In the genomic region with DNA sequence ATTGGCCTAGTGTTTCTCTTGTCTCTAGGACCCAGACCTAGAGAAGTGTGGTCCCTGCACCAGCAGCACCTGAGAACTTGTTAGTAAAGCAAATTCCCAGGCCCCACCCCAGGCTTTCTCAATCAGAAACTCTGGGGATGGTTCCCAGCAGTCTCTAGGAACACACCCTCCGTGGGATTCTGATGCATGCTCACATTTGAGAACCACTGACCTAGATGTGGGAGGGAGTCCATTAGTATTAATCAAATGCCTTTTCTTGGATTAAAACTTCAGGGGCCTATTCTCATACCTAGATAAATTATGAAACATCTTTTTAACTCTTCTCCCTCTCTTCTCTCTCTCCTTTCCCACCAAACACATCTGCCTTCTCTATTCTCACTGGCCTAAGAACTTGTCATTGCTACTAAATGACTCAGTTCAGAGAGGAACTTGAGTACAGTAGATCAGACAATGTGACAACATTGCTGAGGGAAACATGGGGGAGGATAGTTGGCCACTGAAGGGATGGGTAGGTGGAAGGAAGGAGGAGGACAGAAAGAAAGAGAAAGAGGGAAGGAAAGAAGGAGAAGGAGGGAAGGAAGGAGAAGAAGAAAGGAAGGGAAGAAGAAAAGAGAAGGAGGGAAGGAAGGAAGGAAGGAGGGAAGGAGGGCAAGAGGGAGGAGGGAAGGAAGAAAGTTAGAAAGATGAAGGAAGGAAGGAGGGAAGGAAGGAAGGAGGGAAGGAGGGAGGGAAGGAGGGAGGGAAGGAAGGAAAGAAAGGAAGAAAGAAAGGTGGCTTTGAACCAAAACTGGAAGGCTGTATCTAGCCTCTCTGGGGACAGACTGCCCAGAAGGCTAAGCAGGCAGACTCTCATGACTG, we compare ENCODE assay signal across 13 cellular contexts.
A peak's percentile ranks its signal among the peaks of the same experiment; 100 is the strongest.
DNase-seq lines count a peak whose midpoint lies in the region; ATAC-seq and TF ChIP-seq lines count a peak whose summit lies in the region.
"Had no signal": no experiment of that assay in that cellular context is flagged by ENCODE, and none has a peak within 500 bp of the region (broad histone marks: within the 10 kb centered on the region; RNA-seq: fewer than 3 reads in every experiment).

No MANE protein-coding gene starts in this region.

- peaks cover 26% of the 10 kb centered on the region for H3K4me1 Mint-ChIP-seq in activated CD4-positive, alpha-beta T cell treated with anti-CD3 and anti-CD28 coated beads, Interleukin-2, amount 10 ng/mL, durations not matched to agents 7 days and 5 days
- H3K4me1 Mint-ChIP-seq in central memory CD8-positive, alpha-beta T cell, result peaks cover 66% of the 10 kb centered on the region

- H3K27me3 Mint-ChIP-seq in activated CD4-positive, alpha-beta T cell treated with anti-CD3 and anti-CD28 coated beads, Interleukin-2, amount 10 ng/mL, durations not matched to agents 7 days and 5 days, result no peaks in the 10 kb centered on the region
- no peaks in the 10 kb centered on the region for H3K27me3 Mint-ChIP-seq in central memory CD8-positive, alpha-beta T cell
- H3K27me3 Mint-ChIP-seq: naive B cell had no signal

- H3K36me3 Mint-ChIP-seq in activated CD4-positive, alpha-beta T cell treated with anti-CD3 and anti-CD28 coated beads, Interleukin-2, amount 10 ng/mL, durations not matched to agents 7 days and 5 days (ENCODE audit: low read depth), result peaks cover 42% of the 10 kb centered on the region
- peaks cover 13% of the 10 kb centered on the region for H3K36me3 Mint-ChIP-seq in central memory CD8-positive, alpha-beta T cell (ENCODE audit: insufficient read depth)

- CTCF ChIA-PET in activated CD4-positive, alpha-beta T cell treated with anti-CD3 and anti-CD28 coated beads, Interleukin-2, amount 10 ng/mL, durations not matched to agents 7 days and 5 days (lab: Charles Lee), result interaction anchor here (0.6 kb wide), 1 partner anchor 457 kb away, joined by 4 read pairs; no protein-coding TSS in a partner anchor
- CTCF ChIA-PET in HEK293T (lab: Yijun Ruan, JAX), result no interaction called here

- POLR2A ChIA-PET in activated CD4-positive, alpha-beta T cell treated with anti-CD3 and anti-CD28 coated beads, Interleukin-2, amount 10 ng/mL, durations not matched to agents 7 days and 5 days (lab: Charles Lee), result no interaction called here
- POLR2A ChIA-PET in HEK293T (lab: Yijun Ruan, JAX), result no interaction called here

- DNase-seq in activated CD4-positive, alpha-beta T cell treated with anti-CD3 and anti-CD28 coated beads, Interleukin-2, amount 10 ng/mL, durations not matched to agents 7 days and 5 days, result no peak
- no peak for DNase-seq in activated CD4-positive, alpha-beta T cell treated with anti-CD3 and anti-CD28 coated beads for 4 hours
- DNase-seq in MV-4-11 (lab: John Stamatoyannopoulos, UW), result peak; percentile 3
- no peak for DNase-seq in central memory CD8-positive, alpha-beta T cell (ENCODE audit: low spot score in 2 of 2)
- DNase-seq in NK-92 treated with Interleukin-12 subunit alpha and Interleukin-12 subunit beta, amount 100 ng/mL, for 24 hours (lab: John Stamatoyannopoulos, UW), result no peak
- DNase-seq in HEK293T (ENCODE audit: extremely low spot score), result no peak
- DNase-seq: gastrocnemius medialis, kidney, naive B cell had no signal

- no peak overlapping the region for H3K4me3 ChIP-seq in skin epidermis
- H3K4me3 ChIP-seq: coronary artery, gastrocnemius medialis had no signal

- H3K27ac ChIP-seq in skin epidermis, result peak overlapping the region in 14 of 21 experiments; percentile 16 to 74 (median 42)
- H3K27ac ChIP-seq: gastrocnemius medialis had no signal

- peak overlapping the region; percentile 15 for H3K27ac Mint-ChIP-seq in activated CD4-positive, alpha-beta T cell treated with anti-CD3 and anti-CD28 coated beads, Interleukin-2, amount 10 ng/mL, durations not matched to agents 7 days and 5 days
- peak overlapping the region; percentile 83 for H3K27ac Mint-ChIP-seq in central memory CD8-positive, alpha-beta T cell (ENCODE audit: low read depth)

- no peaks in the 10 kb centered on the region for H3K9me3 Mint-ChIP-seq in activated CD4-positive, alpha-beta T cell treated with anti-CD3 and anti-CD28 coated beads, Interleukin-2, amount 10 ng/mL, durations not matched to agents 7 days and 5 days
- no peaks in the 10 kb centered on the region for H3K9me3 Mint-ChIP-seq in central memory CD8-positive, alpha-beta T cell

- ATAC-seq in central memory CD8-positive, alpha-beta T cell (replicated peaks; ENCODE audit: extremely low read depth, poor library complexity, severe bottlenecking), result no peak
- no peak for ATAC-seq in GM21381 (IDR thresholded peaks at IDR 0.05; ENCODE audit: unreplicated experiment)
- ATAC-seq: gastrocnemius medialis, Panc1 had no signal

- H3K4me3 Mint-ChIP-seq in activated CD4-positive, alpha-beta T cell treated with anti-CD3 and anti-CD28 coated beads, Interleukin-2, amount 10 ng/mL, durations not matched to agents 7 days and 5 days, result no peak overlapping the region
- H3K4me3 Mint-ChIP-seq in central memory CD8-positive, alpha-beta T cell, result peak overlapping the region; percentile 2
- H3K4me3 Mint-ChIP-seq: naive B cell had no signal

TF ChIP-seq in HEK293T, 16 proteins besides CTCF, POLR2A, EP300 and RAD21:
- TF ChIP-seq L3MBTL2 (conservative IDR thresholded peaks at IDR 0.05) (no peak), ARNT (IDR thresholded peaks at IDR 0.05) (no peak), ZNF384 (IDR thresholded peaks at IDR 0.05) (no peak), SP1 (IDR thresholded peaks at IDR 0.05) (no peak), BHLHE40 (IDR thresholded peaks at IDR 0.05; ENCODE audit: borderline replicate concordance) (no peak), SUZ12 (IDR thresholded peaks at IDR 0.05) (no peak)
